In genomic region chr2:102053096-102053495, GRCh38 we compare ENCODE assay signal across 23 cellular contexts.
DNase-seq lines count a peak whose midpoint lies in the region; ATAC-seq and TF ChIP-seq lines count a peak whose summit lies in the region.
"Had no signal": no experiment of that assay in that cellular context is flagged by ENCODE, and none has a peak within 500 bp of the region (broad histone marks: within the 10 kb centered on the region; RNA-seq: fewer than 3 reads in every experiment).

No MANE protein-coding gene starts in this region.

- no peak for TF ChIP-seq CTCF in NB4 (IDR thresholded peaks at IDR 0.05; ENCODE audit: low read depth, low read length)

- peak; percentile 64 to 78 for DNase-seq in AML-193 (lab: John Stamatoyannopoulos, UW)
- peak; percentile 39 for DNase-seq in NB4 (ENCODE audit: low read depth)
- peak; percentile 51 for DNase-seq in fibroblast of gingiva (ENCODE audit: low read depth)
- no peak for DNase-seq in iPS-NIHi7 (ENCODE audit: extremely low spot score)
- DNase-seq in T-helper 9 cell: no peak
- DNase-seq in stimulated activated CD4-positive, alpha-beta T cell treated with anti-CD3 and anti-CD28 coated beads, Interleukin-2, amount 100 ng/mL, for 24 hours: no peak
- DNase-seq: activated CD8-positive, alpha-beta T cell treated with anti-CD3 and anti-CD28 coated beads for 36 hours; activated T-cell treated with anti-CD3 and anti-CD28 coated beads, Interleukin-2, amount 50 U/mL, for 4 hours; body of pancreas; CD4-positive, alpha-beta memory T cell; dermis blood vessel endothelial cell; DMS53; HFFc6; NCI-H187 treated with DMSO at 0.1 percent for 48 hours; NK-92 treated with Interleukin-12 subunit alpha and Interleukin-12 subunit beta, amount 100 ng/mL, for 24 hours; ovary; small intestine; stimulated activated CD8-positive, alpha-beta memory T cell treated with anti-CD3 and anti-CD28 coated beads, Interleukin-4, amount 100 ng/mL, for 48 hours; T-helper 17 cell had no signal

- H3K4me3 ChIP-seq in NB4 (ENCODE audit: low read depth, low read length): no peak overlapping the region
- H3K4me3 ChIP-seq in skin epidermis: no peak overlapping the region
- H3K4me3 ChIP-seq: body of pancreas, ovary had no signal

- TF ChIP-seq POLR2A in NB4 (IDR thresholded peaks at IDR 0.05; ENCODE audit: extremely low read depth, insufficient read length): no peak

- ATAC-seq in HG03139 (IDR thresholded peaks at IDR 0.05; ENCODE audit: unreplicated experiment): no peak
- ATAC-seq: activated CD8-positive, alpha-beta T cell treated with anti-CD3 and anti-CD28 coated beads for 36 hours; activated T-cell treated with anti-CD3 and anti-CD28 coated beads, Interleukin-2, amount 50 U/mL, for 4 hours; body of pancreas; Right ventricle myocardium inferior; T-helper 17 cell; WTC11 had no signal

- peak overlapping the region in 12 of 21 experiments; percentile 12 to 81 (median 38) for H3K27ac ChIP-seq in skin epidermis
- H3K27ac ChIP-seq: ovary had no signal

Comparison
In these comparisons a context has a peak if more than half of its experiments do, and no peak if none do; other contexts are left out.
1. DNase-seq: peak in AML-193 (2 of 2), NB4 (single experiment) and fibroblast of gingiva (single experiment); none in iPS-NIHi7 (single experiment), T-helper 9 cell (single experiment) and stimulated activated CD4-positive, alpha-beta T cell treated with anti-CD3 and anti-CD28 coated beads, Interleukin-2, amount 100 ng/mL, for 24 hours (0 of 2).